Comparison of ENCODE assay signal across 8 cellular contexts in the genomic region with DNA sequence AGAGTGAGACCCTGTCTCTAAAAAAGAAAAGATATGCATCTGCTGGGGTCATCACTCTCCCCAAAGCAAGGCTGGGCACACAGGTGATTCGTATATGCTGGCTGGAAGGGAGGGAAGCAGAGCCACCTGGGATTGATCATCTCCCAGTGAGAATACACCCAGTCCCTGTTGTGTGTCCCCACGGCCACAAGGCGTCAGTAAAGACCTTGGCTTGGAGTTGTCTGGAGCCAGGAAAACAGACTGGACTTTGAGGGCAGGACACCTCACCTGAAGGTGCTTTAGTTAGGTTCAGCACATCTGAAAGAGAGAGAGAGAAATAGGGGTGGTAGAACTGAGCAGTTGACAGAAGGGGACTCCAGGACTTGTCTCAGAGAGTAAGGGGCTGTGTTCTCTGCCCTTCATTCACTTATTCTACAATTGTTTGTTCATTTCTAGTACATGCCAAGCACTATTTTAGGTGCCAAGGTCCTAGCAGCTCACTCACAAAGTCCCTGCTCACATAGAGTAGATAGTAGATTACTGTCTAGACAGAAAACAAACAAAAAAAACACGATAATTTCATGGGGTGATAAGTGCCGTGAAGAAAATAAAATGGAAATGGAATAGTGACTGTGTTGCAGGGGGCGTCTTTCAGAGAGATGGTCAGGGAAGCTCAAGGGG. TPM values are rescaled to one million over a fixed set of nuclear protein-coding genes. Genes with fewer than 3 reads are reported as not detected.
DNase-seq lines count a peak whose midpoint lies in the region; ATAC-seq and TF ChIP-seq lines count a peak whose summit lies in the region.

No MANE protein-coding gene starts in this region.

- intact Hi-C loops in ascending aorta (cut with DNase I): loop anchor here (1.0 kb wide), 1 partner anchor 104 kb away; no protein-coding TSS in a partner anchor

- H3K27me3 ChIP-seq in BE2C: no peaks in the 10 kb centered on the region
- no peaks in the 10 kb centered on the region for H3K27me3 ChIP-seq in ascending aorta

- H3K27ac ChIP-seq in ascending aorta: no peak overlapping the region
- no peak overlapping the region for H3K27ac ChIP-seq in substantia nigra (ENCODE audit: low read depth, low read length, poor library complexity, severe bottlenecking)

- peaks cover 2% of the 10 kb centered on the region; the same call in 1 of the 2 replicates for H3K4me1 ChIP-seq in BE2C
- H3K4me1 ChIP-seq in ascending aorta: peaks cover 0 to 8% of the 10 kb centered on the region in 2 donors

- TF ChIP-seq CTCF in BE2C (IDR thresholded peaks at IDR 0.05; ENCODE audit: low read depth, low read length) (peak; percentile 77), ascending aorta (IDR thresholded peaks at IDR 0.05) (peak; percentile 87 to 90 (median 88))

- H3K36me3 ChIP-seq in BE2C: no peaks in the 10 kb centered on the region
- no peaks in the 10 kb centered on the region for H3K36me3 ChIP-seq in ascending aorta

- H3K9me3 ChIP-seq in BE2C: no peaks in the 10 kb centered on the region
- no peaks in the 10 kb centered on the region for H3K9me3 ChIP-seq in ascending aorta

- H3K4me1 Mint-ChIP-seq in stimulated activated naive B cell treated with anti-CD40 and anti-IgM and Interleukin-4, amounts not matched to agents 10 μg/mL and 1 μg/mL and 100 μg/mL, for 72 hours: peaks cover 19 to 28% of the 10 kb centered on the region in 2 donors

- H3K4me3 ChIP-seq in BE2C (ENCODE audit: low read depth, low read length): no peak overlapping the region
- no peak overlapping the region for H3K4me3 ChIP-seq in ascending aorta

- DNase-seq in BE2C (peak; percentile 51), GOT3 (lab: John Stamatoyannopoulos, UW) (peak; percentile 2), NCI-H446 (lab: John Stamatoyannopoulos, UW) (peak; percentile 17 to 74), ascending aorta (ENCODE audit: low spot score in 2 of 2) (peak in 1 of 2 donors; percentile 81), iPS DF 19.7 (ENCODE audit: low read depth, low spot score) (peak; percentile 63), substantia nigra (lab: John Stamatoyannopoulos, UW) (peak in 37 of 49 donors; percentile 3 to 69 (median 42))
- no peak for DNase-seq in stimulated activated naive B cell treated with anti-CD40 and anti-IgM and Interleukin-4, amounts not matched to agents 10 μg/mL and 1 μg/mL and 100 μg/mL, for 72 hours

- no peaks in the 10 kb centered on the region for H3K36me3 Mint-ChIP-seq in stimulated activated naive B cell treated with anti-CD40 and anti-IgM and Interleukin-4, amounts not matched to agents 10 μg/mL and 1 μg/mL and 100 μg/mL, for 72 hours

- no peaks in the 10 kb centered on the region for H3K9me3 Mint-ChIP-seq in stimulated activated naive B cell treated with anti-CD40 and anti-IgM and Interleukin-4, amounts not matched to agents 10 μg/mL and 1 μg/mL and 100 μg/mL, for 72 hours

- peaks cover 0 to 5% of the 10 kb centered on the region in 2 donors for H3K27me3 Mint-ChIP-seq in stimulated activated naive B cell treated with anti-CD40 and anti-IgM and Interleukin-4, amounts not matched to agents 10 μg/mL and 1 μg/mL and 100 μg/mL, for 72 hours

- ATAC-seq in stimulated activated naive B cell treated with anti-CD40 and anti-IgM and Interleukin-4, amounts not matched to agents 10 μg/mL and 1 μg/mL and 100 μg/mL, for 72 hours (replicated peaks): no peak
- no peak for ATAC-seq in GM21515 (IDR thresholded peaks at IDR 0.05; ENCODE audit: unreplicated experiment)

- no peak overlapping the region for H3K27ac Mint-ChIP-seq in stimulated activated naive B cell treated with anti-CD40 and anti-IgM and Interleukin-4, amounts not matched to agents 10 μg/mL and 1 μg/mL and 100 μg/mL, for 72 hours

- no peak overlapping the region for H3K4me3 Mint-ChIP-seq in stimulated activated naive B cell treated with anti-CD40 and anti-IgM and Interleukin-4, amounts not matched to agents 10 μg/mL and 1 μg/mL and 100 μg/mL, for 72 hours

RNA-seq across cellular contexts. Expression of a gene that starts 13.5 kb away (rescaled TPM):
- polyA plus RNA-seq in BE2C (2012; ENCODE audit: insufficient read depth, insufficient read length, low read depth): 0.77 TPM
- total RNA-seq in ascending aorta: 47.6 TPM
